Comparison of ENCODE assay signal across 12 cellular contexts in genomic region chr14:91223028-91223783, GRCh38. TPM values are rescaled to one million over a fixed set of nuclear protein-coding genes. Genes with fewer than 3 reads are reported as not detected.
DNase-seq lines count a peak whose midpoint lies in the region; ATAC-seq, FAIRE-seq and TF ChIP-seq lines count a peak whose summit lies in the region.
"Had no signal": no experiment of that assay in that cellular context is flagged by ENCODE, and none has a peak within 500 bp of the region (broad histone marks: within the 10 kb centered on the region; RNA-seq: fewer than 3 reads in every experiment).

No MANE protein-coding gene starts in this region.

- no peak overlapping the region for H3K4me3 ChIP-seq in esophagus squamous epithelium
- H3K4me3 ChIP-seq: body of pancreas, tibial nerve had no signal

- no peak for TF ChIP-seq CTCF in esophagus squamous epithelium (IDR thresholded peaks at IDR 0.05)
- no peak for TF ChIP-seq CTCF in H9 (conservative IDR thresholded peaks at IDR 0.05)

- no peaks in the 10 kb centered on the region for H3K23me2 ChIP-seq in H9 (ENCODE audit: insufficient read length, low read depth, low read length, poor library complexity, severe bottlenecking)

- no peak overlapping the region for H3K4me2 ChIP-seq in H9 (ENCODE audit: insufficient read depth, insufficient read length, low read length)

- H3T11ph ChIP-seq in H9 (ENCODE audit: low read length) = no peak overlapping the region

- no peak overlapping the region for H2BK12ac ChIP-seq in H9 (ENCODE audit: insufficient read length, low read depth, low read length)

- no peak overlapping the region for H4K91ac ChIP-seq in H9 (ENCODE audit: insufficient read length, low read depth, low read length)

- intact Hi-C loops in esophagus squamous epithelium (cut with DNase I) = no loop called here

- H4K8ac ChIP-seq in H9 (replicated peaks; ENCODE audit: insufficient read length, low read depth, low read length) = no peak overlapping the region

- H3K9me3 Mint-ChIP-seq in stimulated activated naive B cell treated with anti-CD40 and anti-IgM and Interleukin-4, amounts not matched to agents 10 μg/mL and 1 μg/mL and 100 μg/mL, for 72 hours = no peaks in the 10 kb centered on the region
- H3K9me3 Mint-ChIP-seq in H9 = no peaks in the 10 kb centered on the region

- H3K18ac ChIP-seq in H9 (ENCODE audit: insufficient read length, low read depth, low read length) = no peak overlapping the region

- peak; percentile 32 for DNase-seq in activated naive CD4-positive, alpha-beta T cell treated with Interleukin-2 at 50 U/mL for 16 hours
- no peak for DNase-seq in activated naive CD4-positive, alpha-beta T cell (lab: John Stamatoyannopoulos, UW)
- DNase-seq in T-helper 17 cell (no peak), esophagus squamous epithelium (lab: John Stamatoyannopoulos, UW) (no peak), H9 (no peak), H54 (ENCODE audit: insufficient read length, low spot score) (no peak), RCC 7860 (ENCODE audit: low spot score) (no peak)
- DNase-seq in stimulated activated naive B cell treated with anti-CD40 and anti-IgM and Interleukin-4, amounts not matched to agents 10 μg/mL and 1 μg/mL and 100 μg/mL, for 72 hours = no peak
- DNase-seq: AML-193, body of pancreas had no signal

- peaks cover 0 to 42% (median 0%) of the 10 kb centered on the region in 3 donors for H3K36me3 ChIP-seq in esophagus squamous epithelium

- no peaks in the 10 kb centered on the region for H3K27me3 ChIP-seq in esophagus squamous epithelium
- H3K27me3 ChIP-seq in H9 (ENCODE audit: insufficient read depth, low read length) = no peaks in the 10 kb centered on the region
- H3K27me3 ChIP-seq: body of pancreas, tibial nerve had no signal

- peaks cover 52% of the 10 kb centered on the region for H3K4me1 Mint-ChIP-seq in T-helper 17 cell
- H3K4me1 Mint-ChIP-seq in stimulated activated naive B cell treated with anti-CD40 and anti-IgM and Interleukin-4, amounts not matched to agents 10 μg/mL and 1 μg/mL and 100 μg/mL, for 72 hours = peaks cover 37 to 58% of the 10 kb centered on the region in 2 donors
- peaks cover 12 to 20% of the 10 kb centered on the region in 2 experiments for H3K4me1 Mint-ChIP-seq in H9

- no peak overlapping the region for H3K4ac ChIP-seq in H9 (ENCODE audit: low read depth, low read length)

- H2BK120ac ChIP-seq in H9 (ENCODE audit: low read depth, low read length, poor library complexity, severe bottlenecking) = no peak overlapping the region

- no peak overlapping the region for H3K23ac ChIP-seq in H9 (ENCODE audit: insufficient read length, low read depth, low read length)

- no peak for TF ChIP-seq POLR2A in esophagus squamous epithelium (IDR thresholded peaks at IDR 0.05)
- TF ChIP-seq POLR2A in H54 (IDR thresholded peaks at IDR 0.05; ENCODE audit: low read depth, low read length) = no peak

- H3K79me1 ChIP-seq in H9 (ENCODE audit: insufficient read depth, low read depth, low read length, poor library complexity, severe bottlenecking) = no peaks in the 10 kb centered on the region

- H3K27ac ChIP-seq in esophagus squamous epithelium (peak overlapping the region; percentile 11 to 88 (median 34)), H9 (ENCODE audit: insufficient read length, low read depth, low read length) (no peak overlapping the region)
- H3K27ac ChIP-seq: body of pancreas, epithelial cell of prostate, tibial nerve had no signal

- peak; percentile 15 for ATAC-seq in T-helper 17 cell
- peak; percentile 36 to 66 for ATAC-seq in stimulated activated naive B cell treated with anti-CD40 and anti-IgM and Interleukin-4, amounts not matched to agents 10 μg/mL and 1 μg/mL and 100 μg/mL, for 72 hours (replicated peaks)
- ATAC-seq: body of pancreas had no signal

- H3K9ac ChIP-seq in H9 (ENCODE audit: extremely low read depth, insufficient read length, low read length) = no peak overlapping the region

- 83 to 89% methylated on average over 1 of the region's 1 CpG for WGBS in esophagus squamous epithelium, 2 donors
- WGBS in H9 (ENCODE audit: extremely low coverage, insufficient read length, low lambda C conversion rate) = no CpG with 5 or more reads among the region's 1 CpG

- no peak overlapping the region for H4K5ac ChIP-seq in H9 (ENCODE audit: insufficient read length, low read depth, low read length)

- H3K27me3 Mint-ChIP-seq in T-helper 17 cell = no peaks in the 10 kb centered on the region
- H3K27me3 Mint-ChIP-seq in stimulated activated naive B cell treated with anti-CD40 and anti-IgM and Interleukin-4, amounts not matched to agents 10 μg/mL and 1 μg/mL and 100 μg/mL, for 72 hours = no peaks in the 10 kb centered on the region
- no peaks in the 10 kb centered on the region; the same call in none of the 2 replicates for H3K27me3 Mint-ChIP-seq in H9 (ENCODE audit: low read depth)

- no peak overlapping the region for H2BK15ac ChIP-seq in H9 (ENCODE audit: low read depth, low read length)

- H3K4me1 ChIP-seq in esophagus squamous epithelium (peaks cover 10 to 51% (median 35%) of the 10 kb centered on the region in 3 donors), H9 (ENCODE audit: insufficient read depth, low read length) (peaks cover 2% of the 10 kb centered on the region)
- H3K4me1 ChIP-seq: body of pancreas had no signal

- H3K4me3 Mint-ChIP-seq in T-helper 17 cell (no peak overlapping the region), H9 (no peak overlapping the region)
- H3K4me3 Mint-ChIP-seq in stimulated activated naive B cell treated with anti-CD40 and anti-IgM and Interleukin-4, amounts not matched to agents 10 μg/mL and 1 μg/mL and 100 μg/mL, for 72 hours = no peak overlapping the region

- H3K36me3 Mint-ChIP-seq in T-helper 17 cell (ENCODE audit: low read depth) = peaks cover 6% of the 10 kb centered on the region
- peaks cover 41 to 60% of the 10 kb centered on the region in 2 donors for H3K36me3 Mint-ChIP-seq in stimulated activated naive B cell treated with anti-CD40 and anti-IgM and Interleukin-4, amounts not matched to agents 10 μg/mL and 1 μg/mL and 100 μg/mL, for 72 hours
- peaks cover 0 to 10% (median 0%) of the 10 kb centered on the region in 3 experiments; a peak in 3 of 7 replicates for H3K36me3 Mint-ChIP-seq in H9 (ENCODE audit: insufficient read depth in 1 of 3, low read depth in 3 of 3)

- H3K9me3 ChIP-seq in T-helper 17 cell (ENCODE audit: control insufficient read depth, low read length, poor library complexity, severe bottlenecking) (no peaks in the 10 kb centered on the region), esophagus squamous epithelium (no peaks in the 10 kb centered on the region), H9 (ENCODE audit: control insufficient read depth, low read depth, low read length) (no peaks in the 10 kb centered on the region)
- H3K9me3 ChIP-seq: body of pancreas, tibial nerve had no signal

- H2BK20ac ChIP-seq in H9 (ENCODE audit: low read depth, low read length, poor library complexity, severe bottlenecking) = no peak overlapping the region

- no peaks in the 10 kb centered on the region for H4K20me1 ChIP-seq in H9 (ENCODE audit: control insufficient read depth, insufficient read depth, insufficient read length)

- FAIRE-seq in H54 (lab: Jason Lieb, UNC) = no peak
- FAIRE-seq in RCC 7860 (lab: Jason Lieb, UNC) = no peak

- no peak overlapping the region for H2BK5ac ChIP-seq in H9 (ENCODE audit: insufficient read length, low read length)

- no peak overlapping the region for H2AK5ac ChIP-seq in H9 (ENCODE audit: insufficient read length, low read length)

- no peaks in the 10 kb centered on the region for H3K79me2 ChIP-seq in H9 (ENCODE audit: insufficient read depth, low read length)

- H3K14ac ChIP-seq in H9 (ENCODE audit: insufficient read depth, low read length) = no peak overlapping the region

- H2AFZ ChIP-seq in H9 (ENCODE audit: low read length) = no peak overlapping the region

- no peak overlapping the region for H3K56ac ChIP-seq in H9 (ENCODE audit: insufficient read length, low read depth, low read length)

- peak overlapping the region; percentile 77 for H3K27ac Mint-ChIP-seq in T-helper 17 cell
- H3K27ac Mint-ChIP-seq in stimulated activated naive B cell treated with anti-CD40 and anti-IgM and Interleukin-4, amounts not matched to agents 10 μg/mL and 1 μg/mL and 100 μg/mL, for 72 hours = peak overlapping the region; percentile 53
- H3K27ac Mint-ChIP-seq in H9 = no peak overlapping the region

RNA-seq across cellular contexts. Expression of gene GPR68, which starts 21.3 kb away (rescaled TPM):
- 10 to 100 TPM in 1 of 2 donors, 1 to 10 TPM in 1; 7.6 to 12.4 TPM for total RNA-seq in T-helper 17 cell
- 10 to 100 TPM in 2 of 4 donors, 1 to 10 TPM in 2; 4.0 to 17.5 (median 10.2) TPM for total RNA-seq in esophagus squamous epithelium
- 0.07 and 0.33 TPM in 2 replicates for total RNA-seq in H9 (2021)

Comparison
In these comparisons a context has a peak if more than half of its experiments do, and no peak if none do; other contexts are left out.
1. H3K27ac Mint-ChIP-seq: peak in T-helper 17 cell (single experiment) and stimulated activated naive B cell treated with anti-CD40 and anti-IgM and Interleukin-4, amounts not matched to agents 10 μg/mL and 1 μg/mL and 100 μg/mL, for 72 hours (single experiment); none in H9 (0 of 3).